Comparison of ENCODE assay signal across 10 cellular contexts in the genomic region with DNA sequence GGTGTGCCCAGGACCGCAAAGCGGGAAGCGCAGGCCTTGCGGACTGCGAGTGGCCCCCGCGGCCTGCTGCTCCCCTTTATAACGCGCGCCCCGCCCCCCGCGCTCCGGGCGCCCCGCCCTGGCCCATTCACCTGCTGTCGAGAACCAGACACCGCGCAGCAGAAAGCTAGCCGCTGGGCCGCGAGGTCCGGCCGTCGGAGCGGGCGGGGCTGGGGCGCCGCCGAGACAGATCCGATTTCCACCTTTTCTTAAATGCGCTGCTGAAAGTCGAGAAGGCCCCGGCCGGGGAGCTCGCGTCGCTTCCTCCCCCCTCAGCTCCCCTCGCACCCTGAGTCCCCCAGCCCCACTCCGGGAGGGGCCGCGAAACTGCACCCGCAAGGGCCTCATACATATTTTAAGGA.
DNase-seq lines count a peak whose midpoint lies in the region; ATAC-seq and TF ChIP-seq lines count a peak whose summit lies in the region.
"Had no signal": no experiment of that assay in that cellular context is flagged by ENCODE, and none has a peak within 500 bp of the region (broad histone marks: within the 10 kb centered on the region; RNA-seq: fewer than 3 reads in every experiment).

No MANE protein-coding gene starts in this region.

- ATAC-seq in GM18909 (IDR thresholded peaks at IDR 0.05; ENCODE audit: poor library complexity, unreplicated experiment): no peak
- ATAC-seq: PC-3 had no signal

- TF ChIP-seq CTCF in OCI-LY7 (conservative IDR thresholded peaks at IDR 0.05; ENCODE audit: low read length): no peak

- H2AFZ ChIP-seq in OCI-LY7 (ENCODE audit: low read length): no peak overlapping the region

- H3K9me3 ChIP-seq in OCI-LY7 (ENCODE audit: low read length): no peaks in the 10 kb centered on the region

- H3K4me3 ChIP-seq in OCI-LY7 (ENCODE audit: low read depth, low read length, poor library complexity, severe bottlenecking): no peak overlapping the region

- intact Hi-C loops in OCI-LY7 (cut with micrococcal nuclease; ENCODE audit: unreplicated experiment): no loop called here

- H3K27ac ChIP-seq in OCI-LY7 (ENCODE audit: low read depth, low read length, poor library complexity, severe bottlenecking) (no peak overlapping the region), substantia nigra (ENCODE audit: low read depth, low read length, poor library complexity, severe bottlenecking) (no peak overlapping the region)

- H3K4me2 ChIP-seq in OCI-LY7 (ENCODE audit: low read length): peak overlapping the region; percentile 84; the same call in 1 of the 2 replicates

- H3K36me3 ChIP-seq in OCI-LY7 (ENCODE audit: insufficient read depth, low read length): no peaks in the 10 kb centered on the region

- CTCF ChIA-PET in OCI-LY7 (lab: Charles Lee; ENCODE audit: unreplicated experiment): no interaction called here

- POLR2A ChIA-PET in OCI-LY7 (lab: Charles Lee): no interaction called here

- no peaks in the 10 kb centered on the region for H4K20me1 ChIP-seq in OCI-LY7 (ENCODE audit: insufficient read depth, low read length)

- no peaks in the 10 kb centered on the region for H3K79me2 ChIP-seq in OCI-LY7 (ENCODE audit: insufficient read depth, low read depth, low read length)

- no peaks in the 10 kb centered on the region for H3K9me2 ChIP-seq in OCI-LY7 (ENCODE audit: insufficient read depth, low read length)

- no TSS peak for BruUV-seq in OCI-LY7 (replicated peaks; lab: Mats Ljungman, UMichigan)

- DNase-seq in stimulated activated CD4-positive, alpha-beta T cell treated with anti-CD3 and anti-CD28 coated beads, Interleukin-4, amount 100 ng/mL, for 1 hour: peak; percentile 18
- DNase-seq in stimulated activated CD4-positive, alpha-beta T cell treated with anti-CD3 and anti-CD28 coated beads, Interleukin-1b, Interleukin-23, amount 100 ng/mL, for 48 hours: no peak
- no peak for DNase-seq in OCI-LY7 (ENCODE audit: low spot score)
- DNase-seq in iPS-NIHi7 (ENCODE audit: extremely low spot score): peak; percentile 55
- DNase-seq in substantia nigra (lab: John Stamatoyannopoulos, UW): no peak
- no peak for DNase-seq in AG08395 (ENCODE audit: low spot score)
- no peak for DNase-seq in stimulated activated CD4-positive, alpha-beta T cell treated with anti-CD3 and anti-CD28 coated beads, Interleukin-12 subunit alpha, Interleukin-12 subunit beta, amount 100 ng/mL, for 4 hours
- DNase-seq: PC-3; stimulated activated CD4-positive, alpha-beta T cell treated with anti-CD3 and anti-CD28 coated beads, Interleukin-2, amount 100 ng/mL, for 24 hours had no signal

- peaks cover 24% of the 10 kb centered on the region for H3K4me1 ChIP-seq in OCI-LY7 (ENCODE audit: insufficient read depth, low read length, poor library complexity, severe bottlenecking)

Comparison
In these comparisons a context has a peak if more than half of its experiments do, and no peak if none do; other contexts are left out.
1. DNase-seq: peak in stimulated activated CD4-positive, alpha-beta T cell treated with anti-CD3 and anti-CD28 coated beads, Interleukin-4, amount 100 ng/mL, for 1 hour (single experiment) and iPS-NIHi7 (single experiment); none in stimulated activated CD4-positive, alpha-beta T cell treated with anti-CD3 and anti-CD28 coated beads, Interleukin-1b, Interleukin-23, amount 100 ng/mL, for 48 hours (single experiment), OCI-LY7 (single experiment), substantia nigra (0 of 49), AG08395 (single experiment) and stimulated activated CD4-positive, alpha-beta T cell treated with anti-CD3 and anti-CD28 coated beads, Interleukin-12 subunit alpha, Interleukin-12 subunit beta, amount 100 ng/mL, for 4 hours (single experiment).